In the genomic region with DNA sequence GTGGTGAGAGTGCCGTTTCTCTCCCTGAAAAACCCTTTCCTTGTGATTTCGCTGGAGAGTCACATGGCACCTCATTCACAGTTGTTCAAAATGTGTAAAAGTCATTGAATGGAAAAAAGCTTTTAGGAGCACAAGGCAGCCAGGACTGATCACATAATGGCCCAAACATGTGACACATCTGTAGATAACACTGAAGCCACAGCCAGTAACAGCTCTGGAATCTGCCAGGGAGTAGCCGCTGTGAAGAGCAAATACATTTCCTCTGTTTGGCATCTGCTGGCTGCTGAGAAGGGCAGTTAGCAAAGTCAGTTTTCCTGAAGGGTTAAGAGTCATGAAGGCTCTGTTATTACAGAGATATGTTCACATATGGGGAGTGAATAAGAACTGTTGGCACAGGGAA, we compare ENCODE assay signal across 16 cellular contexts.
DNase-seq lines count a peak whose midpoint lies in the region; ATAC-seq, FAIRE-seq and TF ChIP-seq lines count a peak whose summit lies in the region.
"Had no signal": no experiment of that assay in that cellular context is flagged by ENCODE, and none has a peak within 500 bp of the region (broad histone marks: within the 10 kb centered on the region; RNA-seq: fewer than 3 reads in every experiment).

No MANE protein-coding gene starts in this region.

- FAIRE-seq in HTR-8/SVneo (lab: Jason Lieb, UNC), result peak; percentile 9
- FAIRE-seq: GM12892 had no signal

- H3K4me1 Mint-ChIP-seq in CD4-positive, alpha-beta T cell (ENCODE audit: low read depth), result no peaks in the 10 kb centered on the region
- H3K4me1 Mint-ChIP-seq in stimulated activated naive B cell treated with anti-CD40 and anti-IgM and Interleukin-4, amounts not matched to agents 10 μg/mL and 1 μg/mL and 100 μg/mL, for 72 hours, result no peaks in the 10 kb centered on the region

- H3K4me3 Mint-ChIP-seq in CD4-positive, alpha-beta T cell, result no peak overlapping the region
- no peak overlapping the region for H3K4me3 Mint-ChIP-seq in stimulated activated naive B cell treated with anti-CD40 and anti-IgM and Interleukin-4, amounts not matched to agents 10 μg/mL and 1 μg/mL and 100 μg/mL, for 72 hours

- H3K9me3 ChIP-seq in CD4-positive, alpha-beta T cell (ENCODE audit: control insufficient read depth, low read length), result no peaks in the 10 kb centered on the region
- H3K9me3 ChIP-seq in ovary (no peaks in the 10 kb centered on the region), uterus (no peaks in the 10 kb centered on the region)
- H3K9me3 ChIP-seq: mucosa of descending colon, thyroid gland had no signal

- H3K27me3 ChIP-seq in CD4-positive, alpha-beta T cell (ENCODE audit: control insufficient read depth, insufficient read depth, low read length), result no peaks in the 10 kb centered on the region
- H3K27me3 ChIP-seq in ovary (no peaks in the 10 kb centered on the region), uterus (no peaks in the 10 kb centered on the region)
- H3K27me3 ChIP-seq: thyroid gland had no signal

- H3K36me3 Mint-ChIP-seq in CD4-positive, alpha-beta T cell (ENCODE audit: low read depth), result no peaks in the 10 kb centered on the region
- no peaks in the 10 kb centered on the region for H3K36me3 Mint-ChIP-seq in stimulated activated naive B cell treated with anti-CD40 and anti-IgM and Interleukin-4, amounts not matched to agents 10 μg/mL and 1 μg/mL and 100 μg/mL, for 72 hours

- H3K27ac ChIP-seq in CD4-positive, alpha-beta T cell (ENCODE audit: low read depth, low read length), result no peak overlapping the region
- H3K27ac ChIP-seq in ovary (no peak overlapping the region), uterus (no peak overlapping the region)
- H3K27ac ChIP-seq: thyroid gland had no signal

- H3K36me3 ChIP-seq in ovary, result no peaks in the 10 kb centered on the region
- no peaks in the 10 kb centered on the region for H3K36me3 ChIP-seq in uterus
- H3K36me3 ChIP-seq: thyroid gland had no signal

- no peaks in the 10 kb centered on the region for H3K27me3 Mint-ChIP-seq in CD4-positive, alpha-beta T cell
- no peaks in the 10 kb centered on the region for H3K27me3 Mint-ChIP-seq in stimulated activated naive B cell treated with anti-CD40 and anti-IgM and Interleukin-4, amounts not matched to agents 10 μg/mL and 1 μg/mL and 100 μg/mL, for 72 hours

- CTCF ChIA-PET in CD4-positive, alpha-beta T cell (lab: Charles Lee), result no interaction called here

- no peaks in the 10 kb centered on the region for H3K9me3 Mint-ChIP-seq in CD4-positive, alpha-beta T cell
- peaks cover 3 to 4% of the 10 kb centered on the region in 2 donors for H3K9me3 Mint-ChIP-seq in stimulated activated naive B cell treated with anti-CD40 and anti-IgM and Interleukin-4, amounts not matched to agents 10 μg/mL and 1 μg/mL and 100 μg/mL, for 72 hours

- TF ChIP-seq POLR2A in ovary (IDR thresholded peaks at IDR 0.05) (no peak), uterus (IDR thresholded peaks at IDR 0.05) (no peak)

- ATAC-seq in CD4-positive, alpha-beta T cell (ENCODE audit: poor library complexity), result no peak
- no peak for ATAC-seq in stimulated activated naive B cell treated with anti-CD40 and anti-IgM and Interleukin-4, amounts not matched to agents 10 μg/mL and 1 μg/mL and 100 μg/mL, for 72 hours (replicated peaks)
- ATAC-seq: mucosa of descending colon had no signal

- no peak for TF ChIP-seq EP300 in ovary (IDR thresholded peaks at IDR 0.05)

- no peak overlapping the region for H3K4me3 ChIP-seq in cardiac fibroblast (replicated peaks in 1 of 2; ENCODE audit: low read depth in 2 of 2, low read length in 2 of 2)
- no peak overlapping the region for H3K4me3 ChIP-seq in ovary
- no peak overlapping the region for H3K4me3 ChIP-seq in uterus
- H3K4me3 ChIP-seq: mucosa of descending colon, thyroid gland had no signal

- DNase-seq in AG08396 (ENCODE audit: low spot score), result peak; percentile 48
- no peak for DNase-seq in HTR-8/SVneo (ENCODE audit: insufficient read length, low spot score)
- peak; percentile 70 to 77 for DNase-seq in cardiac fibroblast (ENCODE audit: low read depth in 2 of 2)
- peak; percentile 4 for DNase-seq in kidney tubule cell (ENCODE audit: low spot score)
- no peak for DNase-seq in CD4-positive, alpha-beta T cell
- no peak for DNase-seq in ovary
- no peak for DNase-seq in uterus
- no peak for DNase-seq in stimulated activated naive B cell treated with anti-CD40 and anti-IgM and Interleukin-4, amounts not matched to agents 10 μg/mL and 1 μg/mL and 100 μg/mL, for 72 hours
- DNase-seq: activated naive CD4-positive, alpha-beta T cell treated with anti-CD3 and anti-CD28 coated beads, Interleukin-2, amount 50 U/mL, for 16 hours; AML-193; DMS79; mucosa of descending colon; NCI-H1048; NCI-H2171 treated with DMSO at 0.1 percent for 48 hours had no signal

- no peak overlapping the region for H3K27ac Mint-ChIP-seq in CD4-positive, alpha-beta T cell
- H3K27ac Mint-ChIP-seq in stimulated activated naive B cell treated with anti-CD40 and anti-IgM and Interleukin-4, amounts not matched to agents 10 μg/mL and 1 μg/mL and 100 μg/mL, for 72 hours, result no peak overlapping the region

- POLR2A ChIA-PET in CD4-positive, alpha-beta T cell (lab: Charles Lee), result no interaction called here

- 65 to 72% (median 70%) methylated on average over 3 of the region's 3 CpGs for WGBS in ovary, 3 donors

- intact Hi-C loops in CD4-positive, alpha-beta T cell (cut with DNase I, micrococcal nuclease), result no loop called here
- intact Hi-C loops in ovary (cut with DNase I) (no loop called here), uterus (cut with DNase I; ENCODE audit: low total_unique reads) (no loop called here)

- no peak for TF ChIP-seq CTCF in cardiac fibroblast (IDR thresholded peaks at IDR 0.05; ENCODE audit: low read depth, low read length)
- no peak for TF ChIP-seq CTCF in CD4-positive, alpha-beta T cell (IDR thresholded peaks at IDR 0.05)
- TF ChIP-seq CTCF in ovary (IDR thresholded peaks at IDR 0.05), result no peak
- TF ChIP-seq CTCF in uterus (IDR thresholded peaks at IDR 0.05), result no peak

- H3K4me1 ChIP-seq in ovary (ENCODE audit: insufficient read depth) (no peaks in the 10 kb centered on the region), uterus (no peaks in the 10 kb centered on the region)
- H3K4me1 ChIP-seq: thyroid gland had no signal

Comparison
In these comparisons a context has a peak if more than half of its experiments do, and no peak if none do; other contexts are left out.
1. DNase-seq: peak in AG08396 (single experiment), cardiac fibroblast (2 of 2) and kidney tubule cell (single experiment); none in HTR-8/SVneo (single experiment), CD4-positive, alpha-beta T cell (0 of 10), ovary (0 of 5), uterus (0 of 2) and stimulated activated naive B cell treated with anti-CD40 and anti-IgM and Interleukin-4, amounts not matched to agents 10 μg/mL and 1 μg/mL and 100 μg/mL, for 72 hours (single experiment).